ENCODE assay signal across 8 cellular contexts in genomic region chr19:58513694-58514563, GRCh38. TPM values are rescaled to one million over a fixed set of nuclear protein-coding genes. Genes with fewer than 3 reads are reported as not detected.
DNase-seq lines count a peak whose midpoint lies in the region; ATAC-seq, FAIRE-seq and TF ChIP-seq lines count a peak whose summit lies in the region.

No MANE protein-coding gene starts in this region.

- H3K27ac ChIP-seq in spleen = peak overlapping the region in 7 of 8 donors; percentile 55 to 77 (median 64)

- H3K36me3 ChIP-seq in spleen = peaks cover 3 to 34% (median 17%) of the 10 kb centered on the region in 6 donors

- H3K27ac Mint-ChIP-seq in activated B cell treated with CpG ODN at 0.5 μM for 24 hours = peak overlapping the region; percentile 24

- peaks cover 20% of the 10 kb centered on the region for H3K36me3 Mint-ChIP-seq in activated B cell treated with CpG ODN at 0.5 μM for 24 hours (ENCODE audit: low read depth)

- ATAC-seq in HG02981 (IDR thresholded peaks at IDR 0.05; ENCODE audit: unreplicated experiment) = peak; percentile 72
- peak; percentile 89 for ATAC-seq in activated B cell treated with CpG ODN at 0.5 μM for 24 hours (ENCODE audit: low read depth)

- peaks cover 22 to 59% (median 52%) of the 10 kb centered on the region in 6 donors for H3K4me1 ChIP-seq in spleen

- DNase-seq in GM12892 (ENCODE audit: insufficient read length) (peak; percentile 98), NCI-H2107 treated with DMSO at 0.1 percent for 48 hours (lab: John Stamatoyannopoulos, UW; ENCODE audit: unreplicated experiment) (peak; percentile 12), activated B cell treated with CpG ODN at 0.5 μM for 24 hours (peak; percentile 83), cardiac fibroblast (ENCODE audit: low read depth in 2 of 2) (peak; percentile 85 to 93), inferior parietal cortex (ENCODE audit: extremely low spot score) (peak; percentile 89), spleen (peak; percentile 97), T1000 (lab: John Stamatoyannopoulos, UW) (no peak)

- H3K27me3 Mint-ChIP-seq in activated B cell treated with CpG ODN at 0.5 μM for 24 hours = no peaks in the 10 kb centered on the region

- TF ChIP-seq CTCF in activated B cell treated with CpG ODN at 0.5 μM for 24 hours (IDR thresholded peaks at IDR 0.05) (peak; percentile 24), cardiac fibroblast (IDR thresholded peaks at IDR 0.05; ENCODE audit: low read depth, low read length) (peak; percentile 40), spleen (IDR thresholded peaks at IDR 0.05 in 8 of 11, conservative IDR thresholded peaks at IDR 0.05 in 3 of 11) (peak; percentile 80 to 98 (median 97))

- H3K9me3 ChIP-seq in spleen = peaks cover 0 to under 1% (median 0%) of the 10 kb centered on the region in 8 donors

- H3K27me3 ChIP-seq in spleen (replicated peaks in 1 of 7) = no peaks in the 10 kb centered on the region

- TF ChIP-seq POLR2A in GM12892 (IDR thresholded peaks at IDR 0.05; ENCODE audit: low read depth, low read length) (peak; percentile 93), spleen (IDR thresholded peaks at IDR 0.05) (no peak)

- CTCF ChIA-PET in activated B cell treated with CpG ODN at 0.5 μM for 24 hours (lab: Charles Lee) = interaction anchor here (0.7 to 1.2 kb wide), 6 partner anchors 14 to 67 kb away, joined by 3 to 14 read pairs (median 4); no protein-coding TSS in a partner anchor

- 10 to 20% (median 12%) methylated on average over 53 to 66 of the region's 66 CpGs for WGBS in spleen, 5 donors

- peak overlapping the region; percentile 73 for H3K4me3 Mint-ChIP-seq in activated B cell treated with CpG ODN at 0.5 μM for 24 hours

- intact Hi-C loops in activated B cell treated with CpG ODN at 0.5 μM for 24 hours (cut with micrococcal nuclease) = loop anchor here (1.0 kb wide), 2 partner anchors 15 to 67 kb away; no protein-coding TSS in a partner anchor
- intact Hi-C loops in spleen (cut with DNase I; ENCODE audit: low total_unique reads) = no loop called here

- H3K4me1 Mint-ChIP-seq in activated B cell treated with CpG ODN at 0.5 μM for 24 hours = peaks cover 32% of the 10 kb centered on the region

- H3K4me3 ChIP-seq in cardiac fibroblast (replicated peaks in 1 of 2; ENCODE audit: low read depth in 2 of 2, low read length in 2 of 2) (peak overlapping the region; percentile 40 to 45), spleen (peak overlapping the region; percentile 21 to 74 (median 40))

- peak; percentile 100 for FAIRE-seq in GM12892 (lab: Jason Lieb, UNC)

- POLR2A ChIA-PET in activated B cell treated with CpG ODN at 0.5 μM for 24 hours (lab: Charles Lee) = interaction anchor here (0.5 to 1.3 kb wide), 11 partner anchors 9 to 72 kb away, joined by 3 to 7 read pairs (median 5); partner anchors contain the start of genes TRIM28 and UBE2M

- H3K9me3 Mint-ChIP-seq in activated B cell treated with CpG ODN at 0.5 μM for 24 hours = no peaks in the 10 kb centered on the region

RNA-seq across cellular contexts. Expression of gene SLC27A5, which starts 2.1 kb away (rescaled TPM):
- 36.2 TPM for polyA plus RNA-seq in GM12892 (2012; ENCODE audit: missing spikeins)
- total RNA-seq in activated B cell treated with CpG ODN at 0.5 μM for 24 hours (8.0 and 10.2 TPM in 2 replicates), spleen (10 to 100 TPM in 1 of 7 donors, 1 to 10 TPM in 6; 6.0 to 12.3 (median 7.2) TPM)
- 10 to 100 TPM; 14.0 to 26.8 (median 14.9) TPM for polyA plus RNA-seq in spleen

RNA-seq across cellular contexts. Expression of gene ZBTB45, which starts 5.7 kb away (rescaled TPM):
- polyA plus RNA-seq in GM12892 (2012; ENCODE audit: missing spikeins) = 3.1 TPM
- total RNA-seq in activated B cell treated with CpG ODN at 0.5 μM for 24 hours (18.0 and 20.2 TPM in 2 replicates), spleen (10 to 100 TPM; 11.1 to 16.0 (median 13.0) TPM)
- 1 to 10 TPM; 4.0 to 8.8 (median 4.4) TPM for polyA plus RNA-seq in spleen

RNA-seq across cellular contexts. Expression of gene TRIM28, which starts 29.9 kb away (rescaled TPM):
- 283 TPM for polyA plus RNA-seq in GM12892 (2012; ENCODE audit: missing spikeins)
- total RNA-seq in activated B cell treated with CpG ODN at 0.5 μM for 24 hours (380 and 407 TPM in 2 replicates), spleen (100 to 1,000 TPM; 216 to 294 (median 232) TPM)
- 100 to 1,000 TPM; 181 to 233 (median 183) TPM for polyA plus RNA-seq in spleen

RNA-seq across cellular contexts. Expression of gene ZNF446, which starts 37.8 kb away (rescaled TPM):
- polyA plus RNA-seq in GM12892 (2012; ENCODE audit: missing spikeins) = 4.9 TPM
- total RNA-seq in activated B cell treated with CpG ODN at 0.5 μM for 24 hours (9.6 and 10.4 TPM in 2 replicates), spleen (10 to 100 TPM in 6 of 7 donors, 1 to 10 TPM in 1; 9.8 to 18.8 (median 11.3) TPM)
- 10 to 100 TPM in 2 of 3 donors, 1 to 10 TPM in 1; 7.1 to 13.2 (median 12.6) TPM for polyA plus RNA-seq in spleen

RNA-seq across cellular contexts. Expression of gene CHMP2A, which starts 41.0 kb away (rescaled TPM):
- polyA plus RNA-seq in GM12892 (2012; ENCODE audit: missing spikeins) = 128 TPM
- 95.6 and 96.3 TPM in 2 replicates for total RNA-seq in activated B cell treated with CpG ODN at 0.5 μM for 24 hours
- total RNA-seq in spleen = 100 to 1,000 TPM in 3 of 7 donors, 10 to 100 TPM in 4; 79.9 to 115 (median 89.9) TPM
- polyA plus RNA-seq in spleen = 100 to 1,000 TPM; 112 to 124 (median 121) TPM

Comparison
In these comparisons a context has a peak if more than half of its experiments do, and no peak if none do; other contexts are left out.
1. CTCF ChIP-seq: peak in every context shown above with its lines; median percentile 97 in spleen; 40 in cardiac fibroblast; 24 in activated B cell treated with CpG ODN at 0.5 μM for 24 hours.